In genomic region chr1:160777486-160778089, GRCh38 we compare ENCODE assay signal across 9 cellular contexts. TPM values are rescaled to one million over a fixed set of nuclear protein-coding genes. Genes with fewer than 3 reads are reported as not detected.
DNase-seq lines count a peak whose midpoint lies in the region; ATAC-seq, FAIRE-seq and TF ChIP-seq lines count a peak whose summit lies in the region.
"Had no signal": no experiment of that assay in that cellular context is flagged by ENCODE, and none has a peak within 500 bp of the region (broad histone marks: within the 10 kb centered on the region; RNA-seq: fewer than 3 reads in every experiment).

No MANE protein-coding gene starts in this region.

- peak; percentile 36; the same call in 1 of the 2 replicates for TF ChIP-seq RAD21 in SK-N-SH (IDR thresholded peaks at IDR 0.05; ENCODE audit: low read length)

- H3K9me2 ChIP-seq in SK-N-SH = no peaks in the 10 kb centered on the region

- H2BK5ac ChIP-seq in neuronal stem cell (ENCODE audit: low read length) = no peak overlapping the region

- TF ChIP-seq CTCF in D721Med (IDR thresholded peaks at IDR 0.05; ENCODE audit: insufficient read depth, missing control alignments) (peak; percentile 46), SK-N-SH (IDR thresholded peaks at IDR 0.05) (peak; percentile 47)

- no peak overlapping the region for H3K23ac ChIP-seq in neuronal stem cell (ENCODE audit: low read depth, low read length, poor library complexity)

- no peaks in the 10 kb centered on the region for H3K79me1 ChIP-seq in neuronal stem cell (ENCODE audit: low read depth, low read length)

- no peak overlapping the region for H2BK12ac ChIP-seq in neuronal stem cell (ENCODE audit: low read length)

- no peaks in the 10 kb centered on the region for H3F3A ChIP-seq in SK-N-SH (replicated peaks; ENCODE audit: insufficient read depth)

- intact Hi-C loops in cardiac septum (cut with DNase I) = no loop called here

- DNase-seq in D721Med (ENCODE audit: insufficient read length, low spot score) (no peak), HPDE6-E6E7 (ENCODE audit: extremely low spot score) (peak; percentile 26), SK-N-SH (peak; percentile 21), cerebellar cortex (ENCODE audit: low spot score) (peak; percentile 9), neuronal stem cell (ENCODE audit: low spot score) (peak; percentile 46), NCI-H774 (lab: John Stamatoyannopoulos, UW) (no peak), cardiac septum (ENCODE audit: low spot score) (no peak)

- no peak overlapping the region for H2BK120ac ChIP-seq in neuronal stem cell (ENCODE audit: low read depth, low read length)

- H4K8ac ChIP-seq in neuronal stem cell (ENCODE audit: low read depth, low read length) = no peak overlapping the region

- peaks cover 14% of the 10 kb centered on the region; the same call in 1 of the 2 replicates for H3K27me3 ChIP-seq in SK-N-SH (ENCODE audit: insufficient read depth)
- H3K27me3 ChIP-seq in neuronal stem cell (ENCODE audit: control insufficient read depth in 3 of 3, insufficient read depth in 3 of 3, low read depth in 1 of 3, low read length in 3 of 3) = no peaks in the 10 kb centered on the region

- FAIRE-seq in D721Med (lab: Jason Lieb, UNC) = no peak
- FAIRE-seq: islet of Langerhans had no signal

- H3K4me1 ChIP-seq in SK-N-SH (ENCODE audit: control insufficient read depth in 1 of 2, insufficient read depth in 2 of 2, low read depth in 1 of 2, low read length in 1 of 2) (no peaks in the 10 kb centered on the region), neuronal stem cell (ENCODE audit: control insufficient read depth in 2 of 2, insufficient read depth in 1 of 2, low read depth in 1 of 2, low read length in 2 of 2) (peaks cover 0 to 4% of the 10 kb centered on the region in 2 donors)

- H3K4me3 ChIP-seq in SK-N-SH (ENCODE audit: low read depth in 2 of 2, low read length in 1 of 2) (no peak overlapping the region), neuronal stem cell (ENCODE audit: low read length in 2 of 2) (no peak overlapping the region)

- H3K27ac ChIP-seq in SK-N-SH (ENCODE audit: low read depth in 2 of 2, low read length in 1 of 2) (no peak overlapping the region), neuronal stem cell (replicated peaks; ENCODE audit: low read length) (no peak overlapping the region)

- CTCF ChIA-PET in SK-N-SH (lab: Yijun Ruan, JAX) = interaction anchor here (0.8 to 2.7 kb wide), 8 partner anchors 9 to 175 kb away, joined by 3 to 8 read pairs (median 4); partner anchors contain the start of gene LY9

- H3K14ac ChIP-seq in neuronal stem cell (ENCODE audit: low read length) = no peak overlapping the region

- H2AK5ac ChIP-seq in neuronal stem cell (ENCODE audit: low read depth, low read length) = no peak overlapping the region

- H3K4ac ChIP-seq in neuronal stem cell (ENCODE audit: low read length) = no peak overlapping the region

- H2BK15ac ChIP-seq in neuronal stem cell (ENCODE audit: low read length) = no peak overlapping the region

- TF ChIP-seq EP300 in SK-N-SH (IDR thresholded peaks at IDR 0.05; ENCODE audit: borderline replicate concordance in 1 of 2, low read depth in 1 of 2, low read length in 1 of 2) = no peak

- H3K9me3 ChIP-seq in SK-N-SH (no peaks in the 10 kb centered on the region), neuronal stem cell (replicated peaks in 1 of 2; ENCODE audit: control insufficient read depth in 2 of 2, insufficient read depth in 1 of 2, low read depth in 1 of 2, low read length in 2 of 2) (no peaks in the 10 kb centered on the region)

- H3K9ac ChIP-seq in SK-N-SH (no peak overlapping the region), neuronal stem cell (ENCODE audit: low read depth, low read length, poor library complexity) (no peak overlapping the region)

- H2AFZ ChIP-seq in SK-N-SH (ENCODE audit: low read depth) (no peak overlapping the region), neuronal stem cell (ENCODE audit: low read length) (no peak overlapping the region)

- no peak overlapping the region for H3K18ac ChIP-seq in neuronal stem cell (ENCODE audit: low read length)

- WGBS in SK-N-SH (ENCODE audit: low lambda C conversion rate) = 5% methylated on average over 7 of the region's 7 CpGs
- WGBS in neuronal stem cell (ENCODE audit: extremely low coverage in 2 of 2, insufficient read length in 2 of 2, insufficient replicate concordance in 1 of 2), 2 donors = no CpG with 5 or more reads among the region's 7 CpGs

- H4K20me1 ChIP-seq in SK-N-SH (ENCODE audit: insufficient read depth) = no peaks in the 10 kb centered on the region

- H4K91ac ChIP-seq in neuronal stem cell (ENCODE audit: low read depth, low read length, poor library complexity) = no peak overlapping the region

- POLR2A ChIA-PET in SK-N-SH (lab: Yijun Ruan, JAX) = no interaction called here

- H3K36me3 ChIP-seq in SK-N-SH (replicated peaks in 1 of 2; ENCODE audit: control insufficient read depth in 1 of 2, insufficient read depth in 2 of 2, low read length in 1 of 2) (no peaks in the 10 kb centered on the region), neuronal stem cell (replicated peaks in 1 of 2; ENCODE audit: control insufficient read depth in 2 of 2, insufficient read depth in 2 of 2, low read length in 2 of 2) (no peaks in the 10 kb centered on the region)

- H3K4me2 ChIP-seq in SK-N-SH (no peak overlapping the region), neuronal stem cell (ENCODE audit: insufficient read depth, low read length, poor library complexity, severe bottlenecking) (no peak overlapping the region)

- ATAC-seq in HG03432 (IDR thresholded peaks at IDR 0.05; ENCODE audit: unreplicated experiment) = no peak

- no peaks in the 10 kb centered on the region for H3K79me2 ChIP-seq in SK-N-SH (ENCODE audit: insufficient read depth)

TF ChIP-seq in SK-N-SH, 30 proteins besides CTCF, POLR2A, EP300 and RAD21 (continues in another document):
- no peak for TF ChIP-seq GATA2 (CRISPR knock-in tag; IDR thresholded peaks at IDR 0.05)
- TF ChIP-seq RXRA (IDR thresholded peaks at IDR 0.05; ENCODE audit: borderline replicate concordance, low read depth) = no peak
- no peak for TF ChIP-seq RFX5 (IDR thresholded peaks at IDR 0.05; ENCODE audit: low read length)
- TF ChIP-seq USF2 (IDR thresholded peaks at IDR 0.05; ENCODE audit: borderline replicate concordance, low read depth, low read length) = no peak
- TF ChIP-seq TAF1 (IDR thresholded peaks at IDR 0.05; ENCODE audit: borderline replicate concordance, low read depth, low read length) = no peak
- TF ChIP-seq JUND (IDR thresholded peaks at IDR 0.05) = no peak
- no peak for TF ChIP-seq RCOR1 (IDR thresholded peaks at IDR 0.05; ENCODE audit: low read length)
- TF ChIP-seq FOXJ3 (CRISPR knock-in tag; IDR thresholded peaks at IDR 0.05) = no peak
- TF ChIP-seq MXI1 (IDR thresholded peaks at IDR 0.05; ENCODE audit: low read depth, low read length) = no peak
- TF ChIP-seq PBX3 (IDR thresholded peaks at IDR 0.05) = no peak
- no peak for TF ChIP-seq TEAD4 (IDR thresholded peaks at IDR 0.05; ENCODE audit: borderline replicate concordance, insufficient read depth)
- no peak for TF ChIP-seq SIN3A (IDR thresholded peaks at IDR 0.05; ENCODE audit: borderline replicate concordance, low read depth, low read length)
- no peak for TF ChIP-seq ELF1 (IDR thresholded peaks at IDR 0.05)
- no peak for TF ChIP-seq IRF3 (IDR thresholded peaks at IDR 0.05; ENCODE audit: low read depth, low read length)
- no peak for TF ChIP-seq NRF1 (IDR thresholded peaks at IDR 0.05; ENCODE audit: low read depth, low read length)
- no peak for TF ChIP-seq SMC3 (IDR thresholded peaks at IDR 0.05; ENCODE audit: low read depth, low read length)
- no peak for TF ChIP-seq FOXM1 (IDR thresholded peaks at IDR 0.05; ENCODE audit: low read depth)
- no peak for TF ChIP-seq YY1 (IDR thresholded peaks at IDR 0.05; ENCODE audit: low read depth)
- no peak for TF ChIP-seq FOSL2 (IDR thresholded peaks at IDR 0.05; ENCODE audit: borderline replicate concordance, low read depth)

RNA-seq across cellular contexts. Expression of gene LY9, which starts 18.4 kb away (rescaled TPM):
- polyA plus RNA-seq in SK-N-SH (2012; rRNA removed) = not detected in 2 replicates
- polyA plus RNA-seq in SK-N-SH (2012; cell fraction: cytosol; rRNA removed) = not detected in 2 replicates
- polyA plus RNA-seq in SK-N-SH (2012; cell fraction: nucleus; rRNA removed) = not detected in 2 replicates
- not detected for polyA plus RNA-seq in neuronal stem cell (2013, experiment 1 of 2)
- not detected for polyA plus RNA-seq in neuronal stem cell (2013, experiment 2 of 2)
- 0.16 TPM for total RNA-seq in cardiac septum

RNA-seq across cellular contexts. Expression of gene SLAMF7, which starts 38.5 kb away (rescaled TPM):
- polyA plus RNA-seq in SK-N-SH (2012; rRNA removed) = not detected in 2 replicates
- polyA plus RNA-seq in SK-N-SH (2012; cell fraction: cytosol; rRNA removed) = not detected in 2 replicates
- polyA plus RNA-seq in SK-N-SH (2012; cell fraction: nucleus; rRNA removed) = not detected in 2 replicates
- not detected for polyA plus RNA-seq in neuronal stem cell (2013, experiment 1 of 2)
- not detected for polyA plus RNA-seq in neuronal stem cell (2013, experiment 2 of 2)
- total RNA-seq in cardiac septum = 1.2 TPM

Comparison
In these comparisons a context has a peak if more than half of its experiments do, and no peak if none do; other contexts are left out.
1. DNase-seq: peak in HPDE6-E6E7 (single experiment), SK-N-SH (single experiment), cerebellar cortex (single experiment) and neuronal stem cell (single experiment); none in D721Med (single experiment), NCI-H774 (single experiment) and cardiac septum (single experiment).